Comparison of ENCODE assay signal across 16 cellular contexts in genomic region chr5:177388521-177389052, GRCh38. TPM values are rescaled to one million over a fixed set of nuclear protein-coding genes. Genes with fewer than 3 reads are reported as not detected.
DNase-seq lines count a peak whose midpoint lies in the region; ATAC-seq and TF ChIP-seq lines count a peak whose summit lies in the region.
"Had no signal": no experiment of that assay in that cellular context is flagged by ENCODE, and none has a peak within 500 bp of the region (broad histone marks: within the 10 kb centered on the region; RNA-seq: fewer than 3 reads in every experiment).

No MANE protein-coding gene starts in this region.

- WGBS in spleen, 5 donors = 79 to 92% (median 83%) methylated on average over 10 of the region's 10 CpGs

- no peaks in the 10 kb centered on the region for H3K9me3 ChIP-seq in spleen
- H3K9me3 ChIP-seq: gastroesophageal sphincter, SJSA1 had no signal

- H3K4me1 Mint-ChIP-seq in activated T-cell treated with anti-CD3 and anti-CD28 coated beads, Interleukin-2, amount 50 U/mL, for 72 hours (ENCODE audit: low read depth) = peaks cover 37% of the 10 kb centered on the region
- H3K4me1 Mint-ChIP-seq in T-cell = peaks cover 42 to 49% (median 48%) of the 10 kb centered on the region in 3 donors

- no peaks in the 10 kb centered on the region for H3K36me3 ChIP-seq in spleen
- H3K36me3 ChIP-seq: gastroesophageal sphincter, SJSA1 had no signal

- no peak for TF ChIP-seq CTCF in spleen (IDR thresholded peaks at IDR 0.05 in 8 of 11, conservative IDR thresholded peaks at IDR 0.05 in 3 of 11)

- CTCF ChIA-PET in T-cell (lab: Charles Lee) = interaction anchor here in 1 of 2 donors (0.8 to 3.6 kb wide), 12 partner anchors 14 to 274 kb away, joined by 3 to 100 read pairs (median 7); partner anchors contain the start of genes GRK6 and PDLIM7

- H3K36me3 Mint-ChIP-seq in activated T-cell treated with anti-CD3 and anti-CD28 coated beads, Interleukin-2, amount 50 U/mL, for 72 hours (ENCODE audit: insufficient read depth in 2 of 2) = no peaks in the 10 kb centered on the region
- no peaks in the 10 kb centered on the region for H3K36me3 Mint-ChIP-seq in T-cell

- no peaks in the 10 kb centered on the region for H3K9me3 Mint-ChIP-seq in activated T-cell treated with anti-CD3 and anti-CD28 coated beads, Interleukin-2, amount 50 U/mL, for 72 hours
- no peaks in the 10 kb centered on the region for H3K9me3 Mint-ChIP-seq in T-cell
- H3K9me3 Mint-ChIP-seq: activated B cell treated with CpG ODN at 0.5 μM for 24 hours had no signal

- ATAC-seq in activated T-cell treated with anti-CD3 and anti-CD28 coated beads, Interleukin-2, amount 50 U/mL, for 72 hours (replicated peaks in 1 of 2) = no peak
- ATAC-seq in T-cell (replicated peaks in 1 of 4) (no peak), esophagus mucosa (peak; percentile 69), Right ventricle myocardium superior (ENCODE audit: poor library complexity) (no peak)

- peaks cover 0 to 23% (median 0%) of the 10 kb centered on the region in 7 donors for H3K27me3 ChIP-seq in spleen (replicated peaks in 1 of 7)

- POLR2A ChIA-PET in T-cell (lab: Charles Lee) = interaction anchor here in 1 of 2 donors (1.1 kb wide), 1 partner anchor 38 kb away, joined by 8 read pairs; the partner anchor contains the start of gene GRK6

- no peak overlapping the region for H3K27ac Mint-ChIP-seq in activated T-cell treated with anti-CD3 and anti-CD28 coated beads, Interleukin-2, amount 50 U/mL, for 72 hours
- H3K27ac Mint-ChIP-seq in T-cell = peak overlapping the region; percentile 89 to 91
- H3K27ac Mint-ChIP-seq: activated B cell treated with CpG ODN at 0.5 μM for 24 hours had no signal

- DNase-seq in activated T-cell treated with anti-CD3 and anti-CD28 coated beads, Interleukin-2, amount 50 U/mL, for 72 hours = no peak
- DNase-seq in activated T-cell treated with anti-CD3 and anti-CD28 coated beads for 4 hours (no peak), T-cell (no peak), spleen (no peak), NCI-H774 (lab: John Stamatoyannopoulos, UW) (no peak), Right ventricle myocardium superior (no peak)
- DNase-seq in effector CD8-positive, alpha-beta T cell (lab: John Stamatoyannopoulos, UW) = no peak
- DNase-seq: activated B cell treated with CpG ODN at 0.5 μM for 24 hours, activated gamma-delta T cell, NCI-H1417 treated with DMSO at 0.1 percent for 48 hours, NCI-H524 treated with DMSO at 0.1 percent for 48 hours had no signal

- H3K4me3 ChIP-seq in spleen = peak overlapping the region in 1 of 8 donors; percentile 18
- H3K4me3 ChIP-seq: gastroesophageal sphincter, SJSA1 had no signal

- intact Hi-C loops in spleen (cut with DNase I; ENCODE audit: low total_unique reads) = no loop called here
- intact Hi-C loops in Right ventricle myocardium superior (cut with DNase I) = no loop called here

- no peak for TF ChIP-seq POLR2A in spleen (IDR thresholded peaks at IDR 0.05)

- peaks cover 17 to 70% (median 38%) of the 10 kb centered on the region in 6 donors for H3K4me1 ChIP-seq in spleen

- peak overlapping the region; percentile 26 to 71 for H3K4me3 Mint-ChIP-seq in activated T-cell treated with anti-CD3 and anti-CD28 coated beads, Interleukin-2, amount 50 U/mL, for 72 hours
- peak overlapping the region in 2 of 3 donors; percentile 48 to 58 for H3K4me3 Mint-ChIP-seq in T-cell
- H3K4me3 Mint-ChIP-seq: activated B cell treated with CpG ODN at 0.5 μM for 24 hours had no signal

- no peaks in the 10 kb centered on the region for H3K27me3 Mint-ChIP-seq in activated T-cell treated with anti-CD3 and anti-CD28 coated beads, Interleukin-2, amount 50 U/mL, for 72 hours (ENCODE audit: low read depth)
- H3K27me3 Mint-ChIP-seq in T-cell = no peaks in the 10 kb centered on the region

- H3K27ac ChIP-seq in spleen = peak overlapping the region in 7 of 8 donors; percentile 5 to 86 (median 55)
- H3K27ac ChIP-seq: SJSA1 had no signal

RNA-seq across cellular contexts. Expression of gene SLC34A1, which starts 4.4 kb away (rescaled TPM):
- under 1 TPM; 0.19 to 0.21 TPM for total RNA-seq in activated T-cell treated with anti-CD3 and anti-CD28 coated beads, Interleukin-2, amount 50 U/mL, for 72 hours
- under 1 TPM in 3 of 5 donors, not detected in 2; 0.13 to 0.18 (median 0.16) TPM for total RNA-seq in T-cell
- 0.60 TPM for total RNA-seq in esophagus mucosa
- total RNA-seq in spleen = under 1 TPM in 5 of 7 donors, not detected in 2; 0.13 to 0.77 (median 0.19) TPM
- polyA plus RNA-seq in spleen = under 1 TPM in 2 of 3 donors, not detected in 1; 0.02 to 0.06 TPM
- total RNA-seq in Right ventricle myocardium superior = not detected
- total RNA-seq: activated B cell treated with CpG ODN at 0.5 μM for 24 hours, myocyte, SJSA1, skeletal muscle tissue had no signal

RNA-seq across cellular contexts. Expression of gene PFN3, which starts 11.9 kb away (rescaled TPM):
- not detected for total RNA-seq in activated T-cell treated with anti-CD3 and anti-CD28 coated beads, Interleukin-2, amount 50 U/mL, for 72 hours
- not detected for total RNA-seq in T-cell
- total RNA-seq in esophagus mucosa = not detected
- not detected for total RNA-seq in spleen
- not detected for polyA plus RNA-seq in spleen
- total RNA-seq in Right ventricle myocardium superior = not detected
- total RNA-seq: activated B cell treated with CpG ODN at 0.5 μM for 24 hours, gastroesophageal sphincter, myocyte, SJSA1, skeletal muscle tissue had no signal

RNA-seq across cellular contexts. Expression of gene F12, which starts 20.8 kb away (rescaled TPM):
- 1 to 10 TPM; 6.5 to 6.7 TPM for total RNA-seq in activated T-cell treated with anti-CD3 and anti-CD28 coated beads, Interleukin-2, amount 50 U/mL, for 72 hours
- total RNA-seq in T-cell = under 1 TPM in 4 of 5 donors, not detected in 1; 0.28 to 0.98 (median 0.42) TPM
- 32.8 TPM for total RNA-seq in esophagus mucosa
- total RNA-seq in spleen = 1 to 10 TPM in 3 of 7 donors, under 1 TPM in 4; 0.60 to 1.7 (median 0.94) TPM
- 1 to 10 TPM; 1.1 to 2.3 (median 1.3) TPM for polyA plus RNA-seq in spleen
- not detected for total RNA-seq in Right ventricle myocardium superior
- total RNA-seq: skeletal muscle tissue had no signal

RNA-seq across cellular contexts. Expression of gene RGS14, which starts 30.9 kb away (rescaled TPM):
- 10 to 100 TPM; 41.3 to 50.8 TPM for total RNA-seq in activated T-cell treated with anti-CD3 and anti-CD28 coated beads, Interleukin-2, amount 50 U/mL, for 72 hours
- total RNA-seq in T-cell = 100 to 1,000 TPM in 3 of 5 donors, 10 to 100 TPM in 2; 85.7 to 209 (median 195) TPM
- 59.5 TPM for total RNA-seq in esophagus mucosa
- 100 to 1,000 TPM in 1 of 7 donors, 10 to 100 TPM in 6; 61.5 to 111 (median 77.1) TPM for total RNA-seq in spleen
- 10 to 100 TPM; 45.3 to 95.9 (median 61.6) TPM for polyA plus RNA-seq in spleen
- total RNA-seq in Right ventricle myocardium superior = 2.4 TPM

RNA-seq across cellular contexts. Expression of gene LMAN2, which starts 37.1 kb away (rescaled TPM):
- 100 to 1,000 TPM; 115 to 124 TPM for total RNA-seq in activated T-cell treated with anti-CD3 and anti-CD28 coated beads, Interleukin-2, amount 50 U/mL, for 72 hours
- total RNA-seq in T-cell = 100 to 1,000 TPM in 3 of 5 donors, 10 to 100 TPM in 2; 67.2 to 122 (median 106) TPM
- 162 TPM for total RNA-seq in esophagus mucosa
- total RNA-seq in spleen = 100 to 1,000 TPM in 4 of 7 donors, 10 to 100 TPM in 3; 92.4 to 211 (median 109) TPM
- 10 to 100 TPM; 50.1 to 96.6 (median 72.5) TPM for polyA plus RNA-seq in spleen
- total RNA-seq in Right ventricle myocardium superior = 56.8 TPM
